Comparison of ENCODE assay signal across 24 cellular contexts in genomic region chr20:9156529-9157280, GRCh38.
"Had no signal": no experiment of that assay in that cellular context is flagged by ENCODE, and none has a peak within 500 bp of the region (broad histone marks: within the 10 kb centered on the region; RNA-seq: fewer than 3 reads in every experiment).

No MANE protein-coding gene starts in this region.

- H3K27ac Mint-ChIP-seq: activated naive CD4-positive, alpha-beta T cell treated with anti-CD3 and anti-CD28 coated beads, Interleukin-2, amount 50 U/mL, for 24 hours; dendritic cell treated with granulocyte-macrophage colony-stimulating factor and Interleukin-4, amounts not matched to agents 40 ng/mL and 50 ng/mL, for 4 days; mesothelial cell of epicardium; natural killer cell treated with Interleukin-12 subunit alpha and Interleukin-12 subunit beta and Interleukin-15 and Interleukin-18, amount 100 ng/mL, for 72 hours had no signal

- H3K27me3 Mint-ChIP-seq: activated naive CD4-positive, alpha-beta T cell treated with anti-CD3 and anti-CD28 coated beads, Interleukin-2, amount 50 U/mL, for 24 hours; natural killer cell treated with Interleukin-12 subunit alpha and Interleukin-12 subunit beta and Interleukin-15 and Interleukin-18, amount 100 ng/mL, for 72 hours had no signal

- H3K27ac ChIP-seq: adrenal gland, esophagus muscularis mucosa, foreskin keratinocyte, skin epidermis, suprapubic skin, vagina had no signal

- H3K4me1 ChIP-seq: adrenal gland, foreskin keratinocyte had no signal

- H3K27me3 ChIP-seq: adrenal gland, esophagus muscularis mucosa, foreskin keratinocyte, suprapubic skin, vagina had no signal

- H3K4me1 Mint-ChIP-seq: activated naive CD4-positive, alpha-beta T cell treated with anti-CD3 and anti-CD28 coated beads, Interleukin-2, amount 50 U/mL, for 24 hours had no signal

- H3K9me3 ChIP-seq: adrenal gland, suprapubic skin, vagina had no signal

- H3K36me3 Mint-ChIP-seq: activated naive CD4-positive, alpha-beta T cell treated with anti-CD3 and anti-CD28 coated beads, Interleukin-2, amount 50 U/mL, for 24 hours had no signal

- H3K36me3 ChIP-seq: adrenal gland, esophagus muscularis mucosa, suprapubic skin, vagina had no signal

- H3K4me3 Mint-ChIP-seq: activated naive CD4-positive, alpha-beta T cell treated with anti-CD3 and anti-CD28 coated beads, Interleukin-2, amount 50 U/mL, for 24 hours; dendritic cell treated with granulocyte-macrophage colony-stimulating factor and Interleukin-4, amounts not matched to agents 40 ng/mL and 50 ng/mL, for 4 days; mesothelial cell of epicardium; natural killer cell treated with Interleukin-12 subunit alpha and Interleukin-12 subunit beta and Interleukin-15 and Interleukin-18, amount 100 ng/mL, for 72 hours; stimulated activated naive CD8-positive, alpha-beta T cell treated with anti-CD3 and anti-CD28 coated beads, Interleukin-15, amount 100 ng/mL, for 72 hours had no signal

- H3K4me3 ChIP-seq: adrenal gland, esophagus muscularis mucosa, lung, skin epidermis, suprapubic skin, vagina had no signal

- DNase-seq: activated CD4-positive, alpha-beta T cell treated with anti-CD3 and anti-CD28 coated beads, Interleukin-2, amount 50 U/mL, for 1 hour; activated CD8-positive, alpha-beta memory T cell treated with anti-CD3 and anti-CD28 coated beads for 24 hours; activated CD8-positive, alpha-beta memory T cell treated with anti-CD3 and anti-CD28 coated beads, Interleukin-2, amount 50 U/mL, for 48 hours; activated effector memory CD4-positive, alpha-beta T cell treated with anti-CD3 and anti-CD28 coated beads, Interleukin-2, amount 50 U/mL, for 16 hours; activated T-cell treated with anti-CD3 and anti-CD28 coated beads, Interleukin-2, amount 50 U/mL, for 48 hours; adrenal gland; cerebellar nuclear complex; effector CD8-positive, alpha-beta T cell; foreskin keratinocyte; left colon; nucleus accumbens; stimulated activated CD4-positive, alpha-beta T cell treated with anti-CD3 and anti-CD28 coated beads, Interleukin-15, amount 100 ng/mL, for 24 hours; stimulated activated CD4-positive, alpha-beta T cell treated with anti-CD3 and anti-CD28 coated beads, Interleukin-4, amount 100 ng/mL, for 1 hour; stimulated activated naive CD8-positive, alpha-beta T cell treated with anti-CD3 and anti-CD28 coated beads, Interleukin-15, amount 100 ng/mL, for 72 hours; trophoblast cell had no signal
